In genomic region chr14:91892918-91893527, GRCh38 we compare ENCODE assay signal across 8 cellular contexts. TPM values are rescaled to one million over a fixed set of nuclear protein-coding genes. Genes with fewer than 3 reads are reported as not detected.
DNase-seq lines count a peak whose midpoint lies in the region; ATAC-seq and TF ChIP-seq lines count a peak whose summit lies in the region.

No MANE protein-coding gene starts in this region.

- H3K27ac ChIP-seq in adrenal gland = peak overlapping the region in 2 of 5 donors; percentile 24 to 68

- no peaks in the 10 kb centered on the region for H3K36me3 Mint-ChIP-seq in activated T-cell treated with anti-CD3 and anti-CD28 coated beads, Interleukin-2, amount 50 U/mL, for 4 hours (ENCODE audit: insufficient read depth)
- peaks cover 5% of the 10 kb centered on the region for H3K36me3 Mint-ChIP-seq in osteocyte (ENCODE audit: unreplicated experiment)

- H3K9me3 ChIP-seq in adrenal gland (replicated peaks in 1 of 3) = no peaks in the 10 kb centered on the region

- no peak overlapping the region for H3K4me3 Mint-ChIP-seq in activated T-cell treated with anti-CD3 and anti-CD28 coated beads, Interleukin-2, amount 50 U/mL, for 4 hours
- no peak overlapping the region for H3K4me3 Mint-ChIP-seq in osteocyte (ENCODE audit: unreplicated experiment)

- H3K4me1 ChIP-seq in adrenal gland (replicated peaks in 1 of 2) = peaks cover 0 to 5% of the 10 kb centered on the region in 2 donors

- ATAC-seq in activated T-cell treated with anti-CD3 and anti-CD28 coated beads, Interleukin-2, amount 50 U/mL, for 4 hours = peak; percentile 32 to 47

- H3K9me3 Mint-ChIP-seq in activated T-cell treated with anti-CD3 and anti-CD28 coated beads, Interleukin-2, amount 50 U/mL, for 4 hours = no peaks in the 10 kb centered on the region
- H3K9me3 Mint-ChIP-seq in osteocyte (ENCODE audit: unreplicated experiment) = no peaks in the 10 kb centered on the region

- 51 to 54% (median 53%) methylated on average over 10 of the region's 10 CpGs for WGBS in adrenal gland, 4 donors

- peak overlapping the region; percentile 79 for H3K27ac Mint-ChIP-seq in osteocyte (ENCODE audit: unreplicated experiment)

- TF ChIP-seq CTCF in osteocyte (IDR thresholded peaks at IDR 0.05) = peak; percentile 61
- peak in 3 of 6 experiments; percentile 21 to 39 (median 23) for TF ChIP-seq CTCF in adrenal gland (IDR thresholded peaks at IDR 0.05)

- intact Hi-C loops in adrenal gland (cut with DNase I) = no loop called here

- DNase-seq in activated T-cell treated with anti-CD3 and anti-CD28 coated beads, Interleukin-2, amount 50 U/mL, for 4 hours = no peak
- DNase-seq in activated T-cell treated with anti-CD3 and anti-CD28 coated beads, Interleukin-2, amount 50 U/mL, for 1 hour = no peak
- DNase-seq in NCI-H1694 (lab: John Stamatoyannopoulos, UW) = peak; percentile 45
- peak; percentile 27 for DNase-seq in central memory CD4-positive, alpha-beta T cell
- no peak for DNase-seq in osteocyte (ENCODE audit: extremely low spot score, unreplicated experiment)
- no peak for DNase-seq in adrenal gland
- DNase-seq in activated effector memory CD4-positive, alpha-beta T cell treated with Interleukin-2 at 50 U/mL for 16 hours = no peak
- no peak for DNase-seq in NCI-H2107 (lab: John Stamatoyannopoulos, UW)

- peaks cover 56% of the 10 kb centered on the region for H3K4me1 Mint-ChIP-seq in activated T-cell treated with anti-CD3 and anti-CD28 coated beads, Interleukin-2, amount 50 U/mL, for 4 hours (ENCODE audit: low read depth)
- H3K4me1 Mint-ChIP-seq in osteocyte (ENCODE audit: unreplicated experiment) = peaks cover 48% of the 10 kb centered on the region

- no peak for TF ChIP-seq POLR2A in adrenal gland (IDR thresholded peaks at IDR 0.05)

- no peak overlapping the region for H3K4me3 ChIP-seq in adrenal gland

- no peaks in the 10 kb centered on the region for H3K36me3 ChIP-seq in adrenal gland (replicated peaks in 1 of 2)

- no peaks in the 10 kb centered on the region for H3K27me3 Mint-ChIP-seq in activated T-cell treated with anti-CD3 and anti-CD28 coated beads, Interleukin-2, amount 50 U/mL, for 4 hours (ENCODE audit: low read depth)
- H3K27me3 Mint-ChIP-seq in osteocyte (ENCODE audit: unreplicated experiment) = no peaks in the 10 kb centered on the region

- H3K27me3 ChIP-seq in adrenal gland = no peaks in the 10 kb centered on the region

RNA-seq across cellular contexts. Expression of gene TC2N, which starts 25.7 kb away (rescaled TPM):
- 10 to 100 TPM in 2 of 3 donors, 1 to 10 TPM in 1; 9.4 to 12.9 (median 10.7) TPM for total RNA-seq in activated T-cell treated with anti-CD3 and anti-CD28 coated beads, Interleukin-2, amount 50 U/mL, for 4 hours
- total RNA-seq in osteocyte = 0.35 and 2.1 TPM in 2 replicates
- total RNA-seq in adrenal gland = 10 to 100 TPM in 3 of 8 donors, 1 to 10 TPM in 5; 3.4 to 28.4 (median 5.9) TPM
- polyA plus RNA-seq in adrenal gland = 1 to 10 TPM; 1.9 to 3.8 (median 3.7) TPM

RNA-seq across cellular contexts. Expression of gene FBLN5, which starts 54.5 kb away (rescaled TPM):
- total RNA-seq in activated T-cell treated with anti-CD3 and anti-CD28 coated beads, Interleukin-2, amount 50 U/mL, for 4 hours = under 1 TPM; 0.37 to 0.83 (median 0.60) TPM
- total RNA-seq in osteocyte (98.7 and 101 TPM in 2 replicates), adrenal gland (100 to 1,000 TPM in 6 of 8 donors, 10 to 100 TPM in 2; 65.3 to 389 (median 204) TPM)
- polyA plus RNA-seq in adrenal gland = 100 to 1,000 TPM in 2 of 3 donors, 10 to 100 TPM in 1; 85.8 to 119 (median 108) TPM

Comparison
In these comparisons a context has a peak if more than half of its experiments do, and no peak if none do; other contexts are left out.
1. DNase-seq: peak in NCI-H1694 (single experiment) and central memory CD4-positive, alpha-beta T cell (single experiment); none in activated T-cell treated with anti-CD3 and anti-CD28 coated beads, Interleukin-2, amount 50 U/mL, for 4 hours (single experiment), activated T-cell treated with anti-CD3 and anti-CD28 coated beads, Interleukin-2, amount 50 U/mL, for 1 hour (single experiment), osteocyte (single experiment), adrenal gland (0 of 7), activated effector memory CD4-positive, alpha-beta T cell treated with Interleukin-2 at 50 U/mL for 16 hours (single experiment) and NCI-H2107 (single experiment).
2. RNA of gene FBLN5, which starts 54.5 kb away (total RNA-seq): 65.3 to 389 TPM in adrenal gland and 98.7 to 101 TPM in osteocyte; 0.37 to 0.83 TPM in activated T-cell treated with anti-CD3 and anti-CD28 coated beads, Interleukin-2, amount 50 U/mL, for 4 hours; every median in the first group is over 10 times any median in the second.